In genomic region chr17:9929873-9930272, GRCh38 we compare ENCODE assay signal across 25 cellular contexts. TPM values are rescaled to one million over a fixed set of nuclear protein-coding genes. Genes with fewer than 3 reads are reported as not detected.
DNase-seq lines count a peak whose midpoint lies in the region; ATAC-seq and TF ChIP-seq lines count a peak whose summit lies in the region.
"Had no signal": no experiment of that assay in that cellular context is flagged by ENCODE, and none has a peak within 500 bp of the region (broad histone marks: within the 10 kb centered on the region; RNA-seq: fewer than 3 reads in every experiment).

No MANE protein-coding gene starts in this region.

- no peak overlapping the region for H3K4me3 ChIP-seq in right atrium auricular region
- no peak overlapping the region for H3K4me3 ChIP-seq in fibroblast of villous mesenchyme (ENCODE audit: low read depth, low read length)
- H3K4me3 ChIP-seq: BLaER1, GM23248, PC-9 had no signal

- no peaks in the 10 kb centered on the region for H3K27me3 ChIP-seq in right atrium auricular region
- H3K27me3 ChIP-seq: BLaER1 had no signal

- H3K4me1 ChIP-seq in right atrium auricular region, result no peaks in the 10 kb centered on the region

- no peak for TF ChIP-seq CTCF in right atrium auricular region (IDR thresholded peaks at IDR 0.05)
- TF ChIP-seq CTCF in fibroblast of villous mesenchyme (IDR thresholded peaks at IDR 0.05; ENCODE audit: insufficient read depth, low read depth, low read length), result no peak

- H3K27ac ChIP-seq in right atrium auricular region, result peak overlapping the region in 1 of 2 donors; percentile 29
- H3K27ac ChIP-seq: BLaER1, GM23248, PC-9 had no signal

- ATAC-seq in Right ventricle myocardium superior (ENCODE audit: poor library complexity) (no peak), sciatic nerve (peak; percentile 54), GM21576 (IDR thresholded peaks at IDR 0.05; ENCODE audit: unreplicated experiment) (no peak)

- intact Hi-C loops in Right ventricle myocardium superior (cut with DNase I), result loop anchor here (5.0 kb wide), 1 partner anchor 682 kb away; no protein-coding TSS in a partner anchor
- intact Hi-C loops in sciatic nerve (cut with DNase I), result loop anchor here (10.0 kb wide), 1 partner anchor 195 kb away; no protein-coding TSS in a partner anchor

- DNase-seq in Right ventricle myocardium superior (peak; percentile 22), right atrium auricular region (ENCODE audit: low spot score) (no peak), fibroblast of villous mesenchyme (ENCODE audit: low read depth) (peak; percentile 38), sciatic nerve (ENCODE audit: low spot score) (no peak), NCI-H187 treated with DMSO at 0.1 percent for 48 hours (lab: John Stamatoyannopoulos, UW) (no peak), NCI-H146 treated with DMSO at 0.1 percent for 48 hours (lab: John Stamatoyannopoulos, UW; ENCODE audit: unreplicated experiment) (no peak), NCI-H146 (lab: John Stamatoyannopoulos, UW) (no peak)
- DNase-seq: CD4-positive, CD25-positive, alpha-beta regulatory T cell; GM23248; H7; Kasumi-1; NCI-H1092 treated with DMSO at 0.1 percent for 48 hours; NCI-H1436 treated with DMSO at 0.1 percent for 48 hours; NCI-H2029 treated with DMSO at 0.1 percent for 48 hours; NCI-H2227 treated with DMSO at 0.1 percent for 48 hours; NCI-H526 treated with DMSO at 0.1 percent for 48 hours; PC-9; SHP77 had no signal

- no peaks in the 10 kb centered on the region for H3K9me3 ChIP-seq in right atrium auricular region
- H3K9me3 ChIP-seq: BLaER1 had no signal

- peaks cover 20% of the 10 kb centered on the region for H3K36me3 ChIP-seq in right atrium auricular region

RNA-seq across cellular contexts. Expression of gene RCVRN, which starts 24.8 kb away (rescaled TPM):
- not detected for total RNA-seq in Right ventricle myocardium superior
- total RNA-seq in right atrium auricular region, result under 1 TPM; 0.24 to 0.37 TPM
- not detected in 2 replicates for total RNA-seq in fibroblast of villous mesenchyme
- total RNA-seq in sciatic nerve, result 1.0 TPM
- total RNA-seq: A172; CD4-positive, CD25-positive, alpha-beta regulatory T cell; GM23248; H7; HT-29; M059J; NCI-H460; PC-9; SK-MEL-5 had no signal

Comparison
In these comparisons a context has a peak if more than half of its experiments do, and no peak if none do; other contexts are left out.
1. DNase-seq: peak in Right ventricle myocardium superior (single experiment) and fibroblast of villous mesenchyme (single experiment); none in right atrium auricular region (single experiment), sciatic nerve (single experiment), NCI-H187 treated with DMSO at 0.1 percent for 48 hours (single experiment), NCI-H146 treated with DMSO at 0.1 percent for 48 hours (single experiment) and NCI-H146 (single experiment).